1 cellular context compared by ENCODE assay signal in the genomic region with DNA sequence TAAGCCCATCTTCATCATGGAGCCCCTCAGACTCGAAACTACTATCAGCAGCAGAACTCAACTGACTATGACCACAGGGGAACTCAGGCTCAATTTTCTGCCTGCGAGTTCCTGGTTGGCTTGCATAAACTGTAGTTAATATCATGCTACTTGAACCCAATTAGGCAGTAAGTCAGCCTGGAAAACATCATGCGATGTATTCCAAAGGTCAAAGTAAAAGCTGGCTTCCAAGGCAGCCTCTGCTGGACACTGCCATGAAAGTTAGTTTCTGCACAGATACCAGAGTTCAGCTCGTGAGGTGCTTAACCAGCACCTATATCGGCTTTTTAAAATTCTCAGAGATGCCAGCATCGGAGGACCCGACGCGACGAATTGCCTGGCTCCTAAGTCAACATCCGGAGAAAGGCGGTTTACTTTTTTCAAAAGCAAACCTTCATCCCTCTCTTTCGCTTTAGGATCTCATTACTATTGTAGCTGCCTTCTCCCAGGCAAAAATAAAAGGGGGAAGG.
A peak's percentile ranks its signal among the peaks of the same experiment; 100 is the strongest.
TF ChIP-seq lines count a peak whose summit lies in the region.

No MANE protein-coding gene starts in this region.

TF ChIP-seq in HepG2, 621 proteins besides CTCF, POLR2A, EP300 and RAD21 (continued from another document):
- TF ChIP-seq, protein P1, sequence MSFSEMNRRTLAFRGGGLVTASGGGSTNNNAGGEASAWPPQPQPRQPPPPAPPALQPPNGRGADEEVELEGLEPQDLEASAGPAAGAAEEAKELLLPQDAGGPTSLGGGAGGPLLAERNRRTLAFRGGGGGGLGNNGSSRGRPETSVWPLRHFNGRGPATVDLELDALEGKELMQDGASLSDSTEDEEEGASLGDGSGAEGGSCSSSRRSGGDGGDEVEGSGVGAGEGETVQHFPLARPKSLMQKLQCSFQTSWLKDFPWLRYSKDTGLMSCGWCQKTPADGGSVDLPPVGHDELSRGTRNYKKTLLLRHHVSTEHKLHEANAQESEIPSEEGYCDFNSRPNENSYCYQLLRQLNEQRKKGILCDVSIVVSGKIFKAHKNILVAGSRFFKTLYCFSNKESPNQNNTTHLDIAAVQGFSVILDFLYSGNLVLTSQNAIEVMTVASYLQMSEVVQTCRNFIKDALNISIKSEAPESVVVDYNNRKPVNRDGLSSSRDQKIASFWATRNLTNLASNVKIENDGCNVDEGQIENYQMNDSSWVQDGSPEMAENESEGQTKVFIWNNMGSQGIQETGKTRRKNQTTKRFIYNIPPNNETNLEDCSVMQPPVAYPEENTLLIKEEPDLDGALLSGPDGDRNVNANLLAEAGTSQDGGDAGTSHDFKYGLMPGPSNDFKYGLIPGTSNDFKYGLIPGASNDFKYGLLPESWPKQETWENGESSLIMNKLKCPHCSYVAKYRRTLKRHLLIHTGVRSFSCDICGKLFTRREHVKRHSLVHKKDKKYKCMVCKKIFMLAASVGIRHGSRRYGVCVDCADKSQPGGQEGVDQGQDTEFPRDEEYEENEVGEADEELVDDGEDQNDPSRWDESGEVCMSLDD (CRISPR knock-in tag; IDR thresholded peaks at IDR 0.05; ENCODE audit: borderline replicate concordance) = 0 out of 2 replicates have a peak, but pooled peaks have one; percentile 15
- TF ChIP-seq KDM2A (CRISPR knock-in tag; IDR thresholded peaks at IDR 0.05; ENCODE audit: borderline replicate concordance, low read depth) (0 out of 2 replicates have a peak, but pooled peaks have one; percentile 12), TARDBP (CRISPR knock-in tag; IDR thresholded peaks at IDR 0.05) (0 out of 2 replicates have a peak, but pooled peaks have one; percentile 1), LCORL (IDR thresholded peaks at IDR 0.05) (no peak), LCORL (CRISPR knock-in tag; IDR thresholded peaks at IDR 0.05) (no peak), ZNF432 (CRISPR knock-in tag; IDR thresholded peaks at IDR 0.05; ENCODE audit: borderline replicate concordance) (no peak), CHD2 (IDR thresholded peaks at IDR 0.05; ENCODE audit: low read depth, low read length) (no peak), KDM5B (CRISPR knock-in tag; IDR thresholded peaks at IDR 0.05; ENCODE audit: borderline replicate concordance) (no peak), YEATS2 (CRISPR knock-in tag; IDR thresholded peaks at IDR 0.05; ENCODE audit: borderline replicate concordance) (no peak)
- TF ChIP-seq, protein P2, sequence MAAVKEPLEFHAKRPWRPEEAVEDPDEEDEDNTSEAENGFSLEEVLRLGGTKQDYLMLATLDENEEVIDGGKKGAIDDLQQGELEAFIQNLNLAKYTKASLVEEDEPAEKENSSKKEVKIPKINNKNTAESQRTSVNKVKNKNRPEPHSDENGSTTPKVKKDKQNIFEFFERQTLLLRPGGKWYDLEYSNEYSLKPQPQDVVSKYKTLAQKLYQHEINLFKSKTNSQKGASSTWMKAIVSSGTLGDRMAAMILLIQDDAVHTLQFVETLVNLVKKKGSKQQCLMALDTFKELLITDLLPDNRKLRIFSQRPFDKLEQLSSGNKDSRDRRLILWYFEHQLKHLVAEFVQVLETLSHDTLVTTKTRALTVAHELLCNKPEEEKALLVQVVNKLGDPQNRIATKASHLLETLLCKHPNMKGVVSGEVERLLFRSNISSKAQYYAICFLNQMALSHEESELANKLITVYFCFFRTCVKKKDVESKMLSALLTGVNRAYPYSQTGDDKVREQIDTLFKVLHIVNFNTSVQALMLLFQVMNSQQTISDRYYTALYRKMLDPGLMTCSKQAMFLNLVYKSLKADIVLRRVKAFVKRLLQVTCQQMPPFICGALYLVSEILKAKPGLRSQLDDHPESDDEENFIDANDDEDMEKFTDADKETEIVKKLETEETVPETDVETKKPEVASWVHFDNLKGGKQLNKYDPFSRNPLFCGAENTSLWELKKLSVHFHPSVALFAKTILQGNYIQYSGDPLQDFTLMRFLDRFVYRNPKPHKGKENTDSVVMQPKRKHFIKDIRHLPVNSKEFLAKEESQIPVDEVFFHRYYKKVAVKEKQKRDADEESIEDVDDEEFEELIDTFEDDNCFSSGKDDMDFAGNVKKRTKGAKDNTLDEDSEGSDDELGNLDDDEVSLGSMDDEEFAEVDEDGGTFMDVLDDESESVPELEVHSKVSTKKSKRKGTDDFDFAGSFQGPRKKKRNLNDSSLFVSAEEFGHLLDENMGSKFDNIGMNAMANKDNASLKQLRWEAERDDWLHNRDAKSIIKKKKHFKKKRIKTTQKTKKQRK (IDR thresholded peaks at IDR 0.05; ENCODE audit: low read length) = no peak
